Comparison of ENCODE assay signal across 1 cellular context in genomic region chr22:37196539-37197450, GRCh38.
TF ChIP-seq lines count a peak whose summit lies in the region.

No MANE protein-coding gene starts in this region.

TF ChIP-seq in HepG2, 621 proteins besides CTCF, POLR2A, EP300 and RAD21 (continued from another document and continues in another):
- TF ChIP-seq SRSF4 (IDR thresholded peaks at IDR 0.05; ENCODE audit: low read depth, low read length, poor library complexity, severe bottlenecking) (no peak), HMG20B (CRISPR knock-in tag; conservative IDR thresholded peaks at IDR 0.05) (no peak), TEAD3 (CRISPR knock-in tag; optimal IDR thresholded peaks at IDR 0.05; ENCODE audit: borderline replicate concordance) (peak; percentile 71), SNAPC5 (CRISPR knock-in tag; IDR thresholded peaks at IDR 0.05; ENCODE audit: borderline replicate concordance) (no peak), MXD4 (CRISPR knock-in tag; IDR thresholded peaks at IDR 0.05) (no peak), SKI (IDR thresholded peaks at IDR 0.05; ENCODE audit: partially characterized antibody) (peak; percentile 50), NFIB (CRISPR knock-in tag; IDR thresholded peaks at IDR 0.05; ENCODE audit: borderline replicate concordance) (no peak), KDM5B (CRISPR knock-in tag; IDR thresholded peaks at IDR 0.05; ENCODE audit: borderline replicate concordance) (peak; percentile 11; the same call in 1 of the 2 replicates), YEATS2 (CRISPR knock-in tag; IDR thresholded peaks at IDR 0.05; ENCODE audit: borderline replicate concordance) (no peak), ZNF414 (CRISPR knock-in tag; IDR thresholded peaks at IDR 0.05) (no peak), ZBTB38 (CRISPR knock-in tag; IDR thresholded peaks at IDR 0.05) (no peak), NPAS2 (CRISPR knock-in tag; IDR thresholded peaks at IDR 0.05; ENCODE audit: borderline replicate concordance) (no peak), ZNF609 (CRISPR knock-in tag; IDR thresholded peaks at IDR 0.05; ENCODE audit: borderline replicate concordance) (0 out of 2 replicates have a peak, but pooled peaks have one; percentile 33), SNAI1 (CRISPR knock-in tag; IDR thresholded peaks at IDR 0.05; ENCODE audit: borderline replicate concordance) (no peak), ZNF296 (CRISPR knock-in tag; conservative IDR thresholded peaks at IDR 0.05) (no peak), ISX (CRISPR knock-in tag; conservative IDR thresholded peaks at IDR 0.05) (no peak), ZNF709 (CRISPR knock-in tag; IDR thresholded peaks at IDR 0.05) (no peak; the same call in 1 of the 2 replicates), PLSCR1 (CRISPR knock-in tag; IDR thresholded peaks at IDR 0.05; ENCODE audit: borderline replicate concordance) (no peak), ZBTB4 (CRISPR knock-in tag; IDR thresholded peaks at IDR 0.05; ENCODE audit: borderline replicate concordance) (no peak), TFDP1 (CRISPR knock-in tag; IDR thresholded peaks at IDR 0.05; ENCODE audit: borderline replicate concordance) (0 out of 2 replicates have a peak, but pooled peaks have one; percentile 6), TOPORS (CRISPR knock-in tag; IDR thresholded peaks at IDR 0.05) (no peak; the same call in 1 of the 2 replicates), GPN1 (CRISPR knock-in tag; IDR thresholded peaks at IDR 0.05; ENCODE audit: borderline replicate concordance) (no peak), ZNF704 (CRISPR knock-in tag; IDR thresholded peaks at IDR 0.05; ENCODE audit: borderline replicate concordance) (no peak), NFYC (CRISPR knock-in tag; IDR thresholded peaks at IDR 0.05) (no peak), SYNCRIP (IDR thresholded peaks at IDR 0.05; ENCODE audit: insufficient read depth, low read depth, low read length) (no peak), CREM (IDR thresholded peaks at IDR 0.05) (peak; percentile 38; the same call in 1 of the 2 replicates), CREM (CRISPR knock-in tag; IDR thresholded peaks at IDR 0.05) (no peak), ZNF546 (CRISPR knock-in tag; conservative IDR thresholded peaks at IDR 0.05) (no peak), ZBTB21 (CRISPR knock-in tag; IDR thresholded peaks at IDR 0.05) (no peak), RFXAP (CRISPR knock-in tag; IDR thresholded peaks at IDR 0.05; ENCODE audit: borderline replicate concordance) (0 out of 2 replicates have a peak, but pooled peaks have one; percentile 31), ZNF761 (CRISPR knock-in tag; conservative IDR thresholded peaks at IDR 0.05) (peak; percentile 50; the same call in 1 of the 2 replicates), GABPA (IDR thresholded peaks at IDR 0.05; ENCODE audit: low read depth, low read length) (no peak), GABPA (CRISPR knock-in tag; IDR thresholded peaks at IDR 0.05; ENCODE audit: low read depth) (no peak), ZNF646 (CRISPR knock-in tag; IDR thresholded peaks at IDR 0.05) (no peak), NR2F1 (CRISPR knock-in tag; IDR thresholded peaks at IDR 0.05) (peak; percentile 37 to 58; a peak in 2 of 4 replicates), HOXA3 (CRISPR knock-in tag; IDR thresholded peaks at IDR 0.05) (peak; percentile 71), ZFP62 (CRISPR knock-in tag; IDR thresholded peaks at IDR 0.05) (no peak), PRDM4 (CRISPR knock-in tag; IDR thresholded peaks at IDR 0.05; ENCODE audit: borderline replicate concordance) (no peak), ZNF792 (CRISPR knock-in tag; IDR thresholded peaks at IDR 0.05) (no peak)
